ENCODE assay signal across 12 cellular contexts in genomic region chr7:128962837-128963236, GRCh38. TPM values are rescaled to one million over a fixed set of nuclear protein-coding genes. Genes with fewer than 3 reads are reported as not detected.
DNase-seq lines count a peak whose midpoint lies in the region; ATAC-seq lines count a peak whose summit lies in the region.
"Had no signal": no experiment of that assay in that cellular context is flagged by ENCODE, and none has a peak within 500 bp of the region (broad histone marks: within the 10 kb centered on the region; RNA-seq: fewer than 3 reads in every experiment).

No MANE protein-coding gene starts in this region.

- no peaks in the 10 kb centered on the region for H3K79me2 ChIP-seq in ACC112 (ENCODE audit: control insufficient read depth, insufficient read depth, low read length, unreplicated experiment)

- ATAC-seq in GM19328 (IDR thresholded peaks at IDR 0.05; ENCODE audit: unreplicated experiment) (peak; percentile 21), HG03135 (IDR thresholded peaks at IDR 0.05; ENCODE audit: unreplicated experiment) (peak; percentile 8), HG03175 (IDR thresholded peaks at IDR 0.05; ENCODE audit: unreplicated experiment) (no peak)
- ATAC-seq: left colon had no signal

- DNase-seq in epithelial cell of prostate (ENCODE audit: low read depth, low spot score) (peak; percentile 66), NCI-H1417 treated with DMSO at 0.1 percent for 48 hours (lab: John Stamatoyannopoulos, UW) (no peak), HT-29 (ENCODE audit: low spot score) (no peak)
- DNase-seq in activated CD4-positive, alpha-beta T cell treated with anti-CD3 and anti-CD28 coated beads for 48 hours, result no peak
- DNase-seq: activated effector memory CD4-positive, alpha-beta T cell treated with Interleukin-2 at 50 U/mL for 16 hours; left colon had no signal

- H2AFZ ChIP-seq in ACC112 (ENCODE audit: low read length, unreplicated experiment), result no peak overlapping the region

- H3K27ac ChIP-seq in ACC112 (ENCODE audit: low read depth, low read length) (peak overlapping the region; percentile 23; the same call in 1 of the 2 replicates), epithelial cell of prostate (peak overlapping the region; percentile 97)
- H3K27ac ChIP-seq: right atrium auricular region had no signal

- H3K36me3 ChIP-seq in ACC112 (ENCODE audit: insufficient read depth, low read length), result peaks cover 15% of the 10 kb centered on the region

- peaks cover 13% of the 10 kb centered on the region for H3K4me1 ChIP-seq in ACC112 (ENCODE audit: control insufficient read depth, insufficient read depth, low read length, unreplicated experiment)
- H3K4me1 ChIP-seq: right atrium auricular region had no signal

- H3K4me3 ChIP-seq in ACC112 (ENCODE audit: low read depth, low read length), result no peak overlapping the region
- H3K4me3 ChIP-seq: right atrium auricular region had no signal

- H3K27me3 ChIP-seq in ACC112 (ENCODE audit: insufficient read depth, low read length), result no peaks in the 10 kb centered on the region
- H3K27me3 ChIP-seq: right atrium auricular region had no signal

RNA-seq across cellular contexts. Expression of gene IRF5, which starts 25.1 kb away (rescaled TPM):
- total RNA-seq in HT-29 (2014; rRNA removed; shearing (Covaris generic)), result 17.9 and 19.1 TPM in 2 replicates

RNA-seq across cellular contexts. Expression of gene KCP, which starts 52.3 kb away (rescaled TPM):
- total RNA-seq in HT-29 (2014; rRNA removed; shearing (Covaris generic)), result 1.0 and 1.2 TPM in 2 replicates
- total RNA-seq: endothelial cell of umbilical vein, right atrium auricular region had no signal
